14 cellular contexts compared by ENCODE assay signal in the genomic region with DNA sequence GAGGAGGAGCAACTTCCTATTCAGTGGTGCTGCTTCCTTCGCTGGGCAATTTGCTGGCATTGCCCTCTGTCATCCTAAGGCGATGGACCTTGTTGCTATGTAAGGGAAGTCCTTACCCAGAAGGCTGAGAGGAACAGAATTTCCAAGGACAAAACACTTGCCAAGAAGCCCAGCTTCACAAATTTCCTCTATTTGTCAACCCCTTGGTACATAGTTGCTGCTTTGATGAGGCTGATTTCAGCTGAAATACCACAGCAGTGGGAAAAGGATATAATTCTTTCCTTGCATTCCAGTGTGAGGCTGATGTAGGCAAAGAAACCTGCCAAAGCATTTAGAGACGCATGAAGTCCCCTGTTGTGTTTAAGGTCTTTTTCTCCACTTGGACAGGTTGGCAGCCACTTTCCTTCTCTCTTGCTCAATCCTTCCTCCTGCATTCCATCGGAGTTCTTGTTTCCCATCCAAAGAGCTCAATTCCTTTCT. TPM values are rescaled to one million over a fixed set of nuclear protein-coding genes. Genes with fewer than 3 reads are reported as not detected.
DNase-seq lines count a peak whose midpoint lies in the region; ATAC-seq, FAIRE-seq and TF ChIP-seq lines count a peak whose summit lies in the region.
"Had no signal": no experiment of that assay in that cellular context is flagged by ENCODE, and none has a peak within 500 bp of the region (broad histone marks: within the 10 kb centered on the region; RNA-seq: fewer than 3 reads in every experiment).

No MANE protein-coding gene starts in this region.

- H3K27ac Mint-ChIP-seq in astrocyte (ENCODE audit: unreplicated experiment) = no peak overlapping the region
- H3K27ac Mint-ChIP-seq in progenitor cell of endocrine pancreas = no peak overlapping the region
- H3K27ac Mint-ChIP-seq: activated CD8-positive, alpha-beta memory T cell treated with anti-CD3 and anti-CD28 coated beads, Interleukin-2, amount 10 ng/mL, durations not matched to agents 7 days and 5 days had no signal

- H3K4me2 ChIP-seq in astrocyte (ENCODE audit: low read length) = no peak overlapping the region

- 30 to 31% methylated on average over 4 of the region's 4 CpGs for WGBS in tibial nerve, 2 donors

- H3K4me3 Mint-ChIP-seq in astrocyte (ENCODE audit: unreplicated experiment) (no peak overlapping the region), progenitor cell of endocrine pancreas (ENCODE audit: low read depth) (no peak overlapping the region)
- H3K4me3 Mint-ChIP-seq: activated CD8-positive, alpha-beta memory T cell treated with anti-CD3 and anti-CD28 coated beads, Interleukin-2, amount 10 ng/mL, durations not matched to agents 7 days and 5 days had no signal

- H3K27me3 ChIP-seq in astrocyte (ENCODE audit: insufficient read depth, low read length) (peaks cover 5% of the 10 kb centered on the region), muscle layer of duodenum (ENCODE audit: low read depth, low read length) (no peaks in the 10 kb centered on the region), tibial nerve (no peaks in the 10 kb centered on the region)

- FAIRE-seq in astrocyte (lab: Jason Lieb, UNC) = no peak
- FAIRE-seq: RCC 7860 had no signal

- TF ChIP-seq CTCF in astrocyte (IDR thresholded peaks at IDR 0.05; ENCODE audit: insufficient read depth, low read depth, low read length) (no peak), tibial nerve (IDR thresholded peaks at IDR 0.05) (no peak), progenitor cell of endocrine pancreas (IDR thresholded peaks at IDR 0.05; ENCODE audit: unreplicated experiment) (no peak)

- H3K4me1 ChIP-seq in astrocyte (ENCODE audit: insufficient read depth, low read length) = peaks cover 7% of the 10 kb centered on the region
- H3K4me1 ChIP-seq in muscle layer of duodenum (ENCODE audit: control insufficient read depth in 1 of 2, insufficient read depth in 2 of 2, low read length in 2 of 2) = peaks cover 0 to 5% of the 10 kb centered on the region in 2 donors
- H3K4me1 ChIP-seq in tibial nerve = peaks cover 0 to 35% (median 5%) of the 10 kb centered on the region in 4 donors
- H3K4me1 ChIP-seq: Caco-2 had no signal

- H3K9ac ChIP-seq in astrocyte (ENCODE audit: low read length) = no peak overlapping the region

- H2AFZ ChIP-seq in astrocyte (ENCODE audit: low read depth, low read length) = no peak overlapping the region

- H3K4me1 Mint-ChIP-seq in astrocyte (ENCODE audit: low read depth, unreplicated experiment) = peaks cover 13% of the 10 kb centered on the region
- H3K4me1 Mint-ChIP-seq in progenitor cell of endocrine pancreas (ENCODE audit: low read depth) = peaks cover 4% of the 10 kb centered on the region
- H3K4me1 Mint-ChIP-seq: activated CD8-positive, alpha-beta memory T cell treated with anti-CD3 and anti-CD28 coated beads, Interleukin-2, amount 10 ng/mL, durations not matched to agents 7 days and 5 days had no signal

- peaks cover 4% of the 10 kb centered on the region for H3K36me3 Mint-ChIP-seq in astrocyte (ENCODE audit: low read depth, unreplicated experiment)
- no peaks in the 10 kb centered on the region for H3K36me3 Mint-ChIP-seq in progenitor cell of endocrine pancreas (ENCODE audit: insufficient read depth)
- H3K36me3 Mint-ChIP-seq: activated CD8-positive, alpha-beta memory T cell treated with anti-CD3 and anti-CD28 coated beads, Interleukin-2, amount 10 ng/mL, durations not matched to agents 7 days and 5 days had no signal

- H3K27me3 Mint-ChIP-seq in astrocyte (ENCODE audit: low read depth, unreplicated experiment) (peaks cover 6% of the 10 kb centered on the region), progenitor cell of endocrine pancreas (peaks cover 4% of the 10 kb centered on the region)

- H4K20me1 ChIP-seq in astrocyte (ENCODE audit: insufficient read depth, low read length) = no peaks in the 10 kb centered on the region

- TF ChIP-seq EP300 in tibial nerve (IDR thresholded peaks at IDR 0.05) = peak in 1 of 2 donors; percentile 78

- H3K9me3 Mint-ChIP-seq in astrocyte (ENCODE audit: unreplicated experiment) (no peaks in the 10 kb centered on the region), progenitor cell of endocrine pancreas (ENCODE audit: low read depth) (no peaks in the 10 kb centered on the region)

- H3K27ac ChIP-seq in astrocyte (ENCODE audit: low read depth, low read length) (no peak overlapping the region), muscle layer of duodenum (ENCODE audit: low read length) (peak overlapping the region; percentile 49), tibial nerve (peak overlapping the region in 3 of 4 donors; percentile 25 to 75 (median 63))
- H3K27ac ChIP-seq: epithelial cell of prostate had no signal

- DNase-seq in astrocyte (ENCODE audit: low read depth) (peak; percentile 89), fibroblast of peridontal ligament (ENCODE audit: extremely low read depth) (peak; percentile 45), tibial nerve (ENCODE audit: low spot score in 2 of 2) (no peak), progenitor cell of endocrine pancreas (ENCODE audit: low spot score, unreplicated experiment) (no peak)
- no peak for DNase-seq in stimulated activated CD8-positive, alpha-beta memory T cell treated with anti-CD3 and anti-CD28 coated beads, Interleukin-4, amount 100 ng/mL, for 48 hours
- DNase-seq in activated naive CD4-positive, alpha-beta T cell (lab: John Stamatoyannopoulos, UW) = no peak
- DNase-seq: activated CD8-positive, alpha-beta memory T cell treated with anti-CD3 and anti-CD28 coated beads, Interleukin-2, amount 10 ng/mL, durations not matched to agents 7 days and 5 days; Caco-2; MM.1S; NCI-H2227 treated with DMSO at 0.1 percent for 48 hours had no signal

- no peaks in the 10 kb centered on the region for H3K9me3 ChIP-seq in astrocyte (ENCODE audit: insufficient read depth, low read depth, low read length)
- no peaks in the 10 kb centered on the region for H3K9me3 ChIP-seq in muscle layer of duodenum (ENCODE audit: control insufficient read depth in 1 of 2, low read length in 2 of 2)
- H3K9me3 ChIP-seq in tibial nerve = no peaks in the 10 kb centered on the region
- H3K9me3 ChIP-seq: Caco-2 had no signal

- no peaks in the 10 kb centered on the region for H3K79me2 ChIP-seq in astrocyte (ENCODE audit: insufficient read depth, low read length)

- TF ChIP-seq POLR2A in tibial nerve (IDR thresholded peaks at IDR 0.05) = no peak

- no peak for ATAC-seq in HG03039 (IDR thresholded peaks at IDR 0.05; ENCODE audit: unreplicated experiment)
- ATAC-seq: activated CD8-positive, alpha-beta memory T cell treated with anti-CD3 and anti-CD28 coated beads, Interleukin-2, amount 10 ng/mL, durations not matched to agents 7 days and 5 days had no signal

- no peak overlapping the region for H3K4me3 ChIP-seq in astrocyte (ENCODE audit: insufficient read depth, low read depth, low read length)
- H3K4me3 ChIP-seq in muscle layer of duodenum (ENCODE audit: low read depth in 1 of 2, low read length in 2 of 2) = no peak overlapping the region
- H3K4me3 ChIP-seq in tibial nerve = no peak overlapping the region

- no peaks in the 10 kb centered on the region for H3K36me3 ChIP-seq in astrocyte (ENCODE audit: insufficient read depth, low read length)
- H3K36me3 ChIP-seq in muscle layer of duodenum (ENCODE audit: control insufficient read depth in 1 of 2, insufficient read depth in 2 of 2, low read length in 2 of 2) = no peaks in the 10 kb centered on the region
- no peaks in the 10 kb centered on the region for H3K36me3 ChIP-seq in tibial nerve

RNA-seq across cellular contexts. Expression of gene ST3GAL5, which starts 16.4 kb away (rescaled TPM):
- total RNA-seq in astrocyte (20.0 and 28.2 TPM in 2 replicates), tibial nerve (10 to 100 TPM; 30.9 to 37.4 (median 32.9) TPM), progenitor cell of endocrine pancreas (27.3 and 32.5 TPM in 2 replicates)

Comparison
In these comparisons a context has a peak if more than half of its experiments do, and no peak if none do; other contexts are left out.
1. DNase-seq: peak in astrocyte (single experiment) and fibroblast of peridontal ligament (single experiment); none in tibial nerve (0 of 2), stimulated activated CD8-positive, alpha-beta memory T cell treated with anti-CD3 and anti-CD28 coated beads, Interleukin-4, amount 100 ng/mL, for 48 hours (single experiment), activated naive CD4-positive, alpha-beta T cell (0 of 4) and progenitor cell of endocrine pancreas (single experiment).